1 cellular context compared by ENCODE assay signal in genomic region chr9:105415344-105415980, GRCh38.
TF ChIP-seq lines count a peak whose summit lies in the region.

No MANE protein-coding gene starts in this region.

TF ChIP-seq in K562, 482 proteins besides CTCF, POLR2A, EP300 and RAD21 (continued from another document):
- TF ChIP-seq ESRRA (IDR thresholded peaks at IDR 0.05; ENCODE audit: borderline replicate concordance, low read depth) (0 out of 2 replicates have a peak, but pooled peaks have one; percentile 21), TSHZ1 (CRISPR knock-in tag; IDR thresholded peaks at IDR 0.05) (no peak), MEF2D (tag; conservative IDR thresholded peaks at IDR 0.05; ENCODE audit: low read depth) (no peak), PYGO2 (tag; IDR thresholded peaks at IDR 0.05) (no peak), CC2D1A (IDR thresholded peaks at IDR 0.05) (peak; percentile 49; the same call in 1 of the 2 replicates)
